ENCODE assay signal across 32 cellular contexts in genomic region chr6:5967594-5967993, GRCh38. TPM values are rescaled to one million over a fixed set of nuclear protein-coding genes. Genes with fewer than 3 reads are reported as not detected.
DNase-seq lines count a peak whose midpoint lies in the region; ATAC-seq, FAIRE-seq and TF ChIP-seq lines count a peak whose summit lies in the region.
"Had no signal": no experiment of that assay in that cellular context is flagged by ENCODE, and none has a peak within 500 bp of the region (broad histone marks: within the 10 kb centered on the region; RNA-seq: fewer than 3 reads in every experiment).

No MANE protein-coding gene starts in this region.

- CTCF ChIA-PET in Calu3 (lab: Charles Lee): no interaction called here

- TF ChIP-seq CTCF in bronchial epithelial cell (IDR thresholded peaks at IDR 0.05; ENCODE audit: insufficient read depth, low read length, severe bottlenecking): no peak
- TF ChIP-seq CTCF in Calu3 (IDR thresholded peaks at IDR 0.05; ENCODE audit: unreplicated experiment): no peak

- H3K4me3 Mint-ChIP-seq in activated naive CD8-positive, alpha-beta T cell treated with anti-CD3 and anti-CD28 coated beads, Interleukin-2, amount 50 U/mL, for 24 hours: no peak overlapping the region
- no peak overlapping the region for H3K4me3 Mint-ChIP-seq in activated naive CD8-positive, alpha-beta T cell treated with anti-CD3 and anti-CD28 coated beads for 36 hours
- H3K4me3 Mint-ChIP-seq in Calu3 (ENCODE audit: low read depth, unreplicated experiment): no peak overlapping the region
- H3K4me3 Mint-ChIP-seq: activated B cell treated with CpG ODN at 0.5 μM for 24 hours; activated naive CD8-positive, alpha-beta T cell treated with anti-CD3 and anti-CD28 coated beads, Interleukin-2, amount 10 ng/mL, durations not matched to agents 7 days and 5 days; CD8-positive, alpha-beta memory T cell; effector memory CD8-positive, alpha-beta T cell; neural crest cell had no signal

- intact Hi-C loops in Calu3 (cut with micrococcal nuclease; ENCODE audit: unreplicated experiment): loop anchor here (5.0 kb wide), 1 partner anchor 580 kb away; no protein-coding TSS in a partner anchor

- peak; percentile 38 for DNase-seq in activated naive CD8-positive, alpha-beta T cell treated with anti-CD3 and anti-CD28 coated beads, Interleukin-2, amount 50 U/mL, for 24 hours
- DNase-seq in activated naive CD8-positive, alpha-beta T cell treated with anti-CD3 and anti-CD28 coated beads for 36 hours: no peak
- DNase-seq in LoVo (ENCODE audit: low spot score): peak; percentile 7
- peak; percentile 41 for DNase-seq in bronchial epithelial cell (ENCODE audit: low read depth)
- no peak for DNase-seq in Calu3
- DNase-seq in occipital lobe (lab: John Stamatoyannopoulos, UW): no peak
- DNase-seq: activated B cell treated with CpG ODN at 0.5 μM for 24 hours; activated CD8-positive, alpha-beta memory T cell treated with anti-CD3 and anti-CD28 coated beads, Interleukin-2, amount 50 U/mL, for 4 hours; activated effector memory CD4-positive, alpha-beta T cell treated with Interleukin-2 at 50 U/mL for 16 hours; activated naive CD8-positive, alpha-beta T cell treated with anti-CD3 and anti-CD28 coated beads, Interleukin-2, amount 10 ng/mL, durations not matched to agents 7 days and 5 days; caudate nucleus; CD8-positive, alpha-beta memory T cell; cortex of kidney; DMS153; effector memory CD8-positive, alpha-beta T cell; erythroblast; head of caudate nucleus; islet precursor cell; left ventricle myocardium inferior; mesendoderm; NCI-H1048; NCI-H2107; NCI-H774; small intestine; tibial artery had no signal

- no peaks in the 10 kb centered on the region for H3K36me3 ChIP-seq in bronchial epithelial cell (ENCODE audit: control insufficient read depth, insufficient read depth, low read length)
- H3K36me3 ChIP-seq: ascending aorta, HAP-1, left ventricle myocardium inferior, tibial artery, vagina had no signal

- H3K36me3 Mint-ChIP-seq in activated naive CD8-positive, alpha-beta T cell treated with anti-CD3 and anti-CD28 coated beads, Interleukin-2, amount 50 U/mL, for 24 hours (ENCODE audit: low read depth): no peaks in the 10 kb centered on the region
- no peaks in the 10 kb centered on the region for H3K36me3 Mint-ChIP-seq in activated naive CD8-positive, alpha-beta T cell treated with anti-CD3 and anti-CD28 coated beads for 36 hours
- H3K36me3 Mint-ChIP-seq in Calu3 (ENCODE audit: insufficient read depth, unreplicated experiment): no peaks in the 10 kb centered on the region
- H3K36me3 Mint-ChIP-seq: activated naive CD8-positive, alpha-beta T cell treated with anti-CD3 and anti-CD28 coated beads, Interleukin-2, amount 10 ng/mL, durations not matched to agents 7 days and 5 days had no signal

- no peaks in the 10 kb centered on the region for H3K27me3 ChIP-seq in bronchial epithelial cell (ENCODE audit: control insufficient read depth, insufficient read depth, low read length)
- H3K27me3 ChIP-seq: ascending aorta, tibial artery, vagina had no signal

- no peak overlapping the region for H3K27ac Mint-ChIP-seq in activated naive CD8-positive, alpha-beta T cell treated with anti-CD3 and anti-CD28 coated beads, Interleukin-2, amount 50 U/mL, for 24 hours
- H3K27ac Mint-ChIP-seq in activated naive CD8-positive, alpha-beta T cell treated with anti-CD3 and anti-CD28 coated beads for 36 hours: no peak overlapping the region
- no peak overlapping the region for H3K27ac Mint-ChIP-seq in Calu3 (ENCODE audit: unreplicated experiment)
- H3K27ac Mint-ChIP-seq: activated B cell treated with CpG ODN at 0.5 μM for 24 hours; activated naive CD8-positive, alpha-beta T cell treated with anti-CD3 and anti-CD28 coated beads, Interleukin-2, amount 10 ng/mL, durations not matched to agents 7 days and 5 days; CD8-positive, alpha-beta memory T cell; effector memory CD8-positive, alpha-beta T cell had no signal

- H3K4me1 Mint-ChIP-seq in activated naive CD8-positive, alpha-beta T cell treated with anti-CD3 and anti-CD28 coated beads, Interleukin-2, amount 50 U/mL, for 24 hours: peaks cover 18% of the 10 kb centered on the region
- peaks cover 12% of the 10 kb centered on the region for H3K4me1 Mint-ChIP-seq in activated naive CD8-positive, alpha-beta T cell treated with anti-CD3 and anti-CD28 coated beads for 36 hours
- H3K4me1 Mint-ChIP-seq in Calu3 (ENCODE audit: low read depth, unreplicated experiment): peaks cover 11% of the 10 kb centered on the region
- H3K4me1 Mint-ChIP-seq: activated B cell treated with CpG ODN at 0.5 μM for 24 hours, neural crest cell had no signal

- no TSS peak for BruUV-seq in Calu3 (replicated peaks; lab: Mats Ljungman, UMichigan)

- no peak for FAIRE-seq in bronchial epithelial cell (lab: Jason Lieb, UNC)
- FAIRE-seq: G401.6, HepG2, small intestine had no signal

- H3K4me3 ChIP-seq in bronchial epithelial cell (ENCODE audit: low read depth, low read length): no peak overlapping the region
- H3K4me3 ChIP-seq: ascending aorta, HAP-1, left ventricle myocardium inferior, tibial artery, vagina had no signal

- no peaks in the 10 kb centered on the region for H3K9me3 Mint-ChIP-seq in activated naive CD8-positive, alpha-beta T cell treated with anti-CD3 and anti-CD28 coated beads, Interleukin-2, amount 50 U/mL, for 24 hours
- no peaks in the 10 kb centered on the region for H3K9me3 Mint-ChIP-seq in activated naive CD8-positive, alpha-beta T cell treated with anti-CD3 and anti-CD28 coated beads for 36 hours
- peaks cover 3% of the 10 kb centered on the region for H3K9me3 Mint-ChIP-seq in Calu3 (ENCODE audit: low read depth, unreplicated experiment)
- H3K9me3 Mint-ChIP-seq: activated B cell treated with CpG ODN at 0.5 μM for 24 hours; activated naive CD8-positive, alpha-beta T cell treated with anti-CD3 and anti-CD28 coated beads, Interleukin-2, amount 10 ng/mL, durations not matched to agents 7 days and 5 days; CD8-positive, alpha-beta memory T cell; effector memory CD8-positive, alpha-beta T cell; neural crest cell had no signal

- peaks cover 2% of the 10 kb centered on the region for H3K27me3 Mint-ChIP-seq in activated naive CD8-positive, alpha-beta T cell treated with anti-CD3 and anti-CD28 coated beads, Interleukin-2, amount 50 U/mL, for 24 hours
- H3K27me3 Mint-ChIP-seq in activated naive CD8-positive, alpha-beta T cell treated with anti-CD3 and anti-CD28 coated beads for 36 hours: no peaks in the 10 kb centered on the region
- no peaks in the 10 kb centered on the region for H3K27me3 Mint-ChIP-seq in Calu3 (ENCODE audit: unreplicated experiment)

- peak; percentile 73 for ATAC-seq in activated naive CD8-positive, alpha-beta T cell treated with anti-CD3 and anti-CD28 coated beads, Interleukin-2, amount 50 U/mL, for 24 hours
- no peak for ATAC-seq in HG02885 (IDR thresholded peaks at IDR 0.05; ENCODE audit: poor library complexity, unreplicated experiment)
- ATAC-seq: effector memory CD8-positive, alpha-beta T cell; HepG2 had no signal

RNA-seq across cellular contexts. Expression of gene NRN1, which starts 39.1 kb away (rescaled TPM):
- 10 to 100 TPM; 10.2 to 10.6 TPM for total RNA-seq in activated naive CD8-positive, alpha-beta T cell treated with anti-CD3 and anti-CD28 coated beads for 36 hours
- total RNA-seq in bronchial epithelial cell: not detected in 2 replicates
- total RNA-seq in Calu3 (2022): not detected in 2 replicates
- total RNA-seq in occipital lobe: 17.9 TPM
- total RNA-seq: activated B cell treated with CpG ODN at 0.5 μM for 24 hours, HepG2 had no signal

Comparison
In these comparisons a context has a peak if more than half of its experiments do, and no peak if none do; other contexts are left out.
1. DNase-seq: peak in activated naive CD8-positive, alpha-beta T cell treated with anti-CD3 and anti-CD28 coated beads, Interleukin-2, amount 50 U/mL, for 24 hours (single experiment), LoVo (single experiment) and bronchial epithelial cell (single experiment); none in activated naive CD8-positive, alpha-beta T cell treated with anti-CD3 and anti-CD28 coated beads for 36 hours (single experiment), Calu3 (single experiment) and occipital lobe (single experiment).